Comparison of ENCODE assay signal across 8 cellular contexts in genomic region chr7:105304040-105304895, GRCh38.
DNase-seq lines count a peak whose midpoint lies in the region; ATAC-seq and TF ChIP-seq lines count a peak whose summit lies in the region.

No MANE protein-coding gene starts in this region.

- no peaks in the 10 kb centered on the region for H3K27me3 ChIP-seq in osteoblast (ENCODE audit: insufficient read depth, low read length)

- H3K4me1 ChIP-seq in osteoblast (ENCODE audit: insufficient read depth, low read length) = peaks cover 15% of the 10 kb centered on the region

- H3K27ac ChIP-seq in caudate nucleus (ENCODE audit: low read depth, low read length) (peak overlapping the region; percentile 94), osteoblast (ENCODE audit: low read depth, low read length) (peak overlapping the region; percentile 44)

- H2AFZ ChIP-seq in osteoblast (ENCODE audit: low read length) = no peak overlapping the region

- H3K9me3 ChIP-seq in osteoblast (ENCODE audit: low read depth, low read length) = no peaks in the 10 kb centered on the region

- H3K79me2 ChIP-seq in osteoblast (ENCODE audit: insufficient read depth, low read length) = peaks cover 71% of the 10 kb centered on the region

- peaks cover 51% of the 10 kb centered on the region for H4K20me1 ChIP-seq in osteoblast (ENCODE audit: insufficient read depth, low read length)

- no peaks in the 10 kb centered on the region for H3K36me3 ChIP-seq in osteoblast (ENCODE audit: insufficient read depth, low read length)

- ATAC-seq in GM21381 (IDR thresholded peaks at IDR 0.05; ENCODE audit: unreplicated experiment) (peak; percentile 77), HG03558 (IDR thresholded peaks at IDR 0.05; ENCODE audit: extremely low read depth, unreplicated experiment) (peak; percentile 80)

- no peak for TF ChIP-seq CTCF in osteoblast (IDR thresholded peaks at IDR 0.05; ENCODE audit: extremely low read depth, low read depth, low read length)

- peak overlapping the region; percentile 18 for H3K4me3 ChIP-seq in osteoblast (ENCODE audit: insufficient read depth, low read length)

- peak overlapping the region; percentile 73 for H3K4me2 ChIP-seq in osteoblast (ENCODE audit: insufficient read depth, low read length)

- DNase-seq in COLO829 (ENCODE audit: low spot score) (peak; percentile 87), caudate nucleus (lab: John Stamatoyannopoulos, UW) (peak in 25 of 61 donors; percentile 1 to 54 (median 23)), osteoblast (ENCODE audit: insufficient read length, low spot score, missing footprints) (peak; percentile 87), OCI-M2 (lab: John Stamatoyannopoulos, UW; ENCODE audit: unreplicated experiment) (no peak), COR-L47 (lab: John Stamatoyannopoulos, UW) (no peak), NCI-H1694 (lab: John Stamatoyannopoulos, UW) (no peak)

Comparison
In these comparisons a context has a peak if more than half of its experiments do, and no peak if none do; other contexts are left out.
1. DNase-seq: peak in COLO829 (single experiment) and osteoblast (single experiment); none in OCI-M2 (single experiment), COR-L47 (single experiment) and NCI-H1694 (single experiment).